Comparison of ENCODE assay signal across 1 cellular context in the genomic region with DNA sequence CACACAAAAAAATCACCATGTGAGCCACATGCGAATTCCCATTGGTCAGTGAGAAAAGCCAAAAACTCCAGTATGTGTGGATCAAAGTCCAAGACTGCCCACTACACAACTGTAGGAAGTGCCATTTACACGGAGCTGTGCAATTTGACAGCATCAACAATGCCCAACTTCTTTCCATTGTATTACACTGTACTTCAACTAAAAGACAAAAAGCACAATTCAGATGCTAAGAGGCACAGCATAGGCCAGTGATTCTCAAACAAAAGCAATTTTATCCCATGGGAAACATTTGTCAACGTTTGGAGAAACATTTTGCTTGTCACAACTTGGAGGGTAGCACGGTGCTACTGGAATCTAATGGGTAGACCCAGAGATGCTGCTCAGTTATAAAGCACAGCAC.
TF ChIP-seq lines count a peak whose summit lies in the region.

No MANE protein-coding gene starts in this region.

TF ChIP-seq in GM23338, 12 proteins besides CTCF, POLR2A, EP300 and RAD21 (continued from another document):
- no peak for TF ChIP-seq CREB1 (CRISPR knock-in tag; IDR thresholded peaks at IDR 0.05; ENCODE audit: low read depth)
- TF ChIP-seq POLR2AphosphoS5 (IDR thresholded peaks at IDR 0.05; ENCODE audit: low read depth) = no peak
